9 cellular contexts compared by ENCODE assay signal in genomic region chr3:78728406-78729145, GRCh38.
DNase-seq lines count a peak whose midpoint lies in the region; ATAC-seq and TF ChIP-seq lines count a peak whose summit lies in the region.
"Had no signal": no experiment of that assay in that cellular context is flagged by ENCODE, and none has a peak within 500 bp of the region (broad histone marks: within the 10 kb centered on the region; RNA-seq: fewer than 3 reads in every experiment).

No MANE protein-coding gene starts in this region.

- no peak overlapping the region for H3K4me3 Mint-ChIP-seq in T-helper 2 cell treated with Interferon-gamma antibody and Interleukin-4, amounts not matched to agents 5 μg/mL and 100 μg/mL, for 36 hours
- H3K4me3 Mint-ChIP-seq: B cell had no signal

- H3K4me1 Mint-ChIP-seq in T-helper 2 cell treated with Interferon-gamma antibody and Interleukin-4, amounts not matched to agents 5 μg/mL and 100 μg/mL, for 36 hours (ENCODE audit: low read depth): no peaks in the 10 kb centered on the region
- H3K4me1 Mint-ChIP-seq: B cell had no signal

- H3K4me3 ChIP-seq in astrocyte of the cerebellum (ENCODE audit: low read depth, low read length): no peak overlapping the region

- H3K9me3 Mint-ChIP-seq in T-helper 2 cell treated with Interferon-gamma antibody and Interleukin-4, amounts not matched to agents 5 μg/mL and 100 μg/mL, for 36 hours: peaks cover 4% of the 10 kb centered on the region

- no peak overlapping the region for H3K27ac Mint-ChIP-seq in T-helper 2 cell treated with Interferon-gamma antibody and Interleukin-4, amounts not matched to agents 5 μg/mL and 100 μg/mL, for 36 hours
- H3K27ac Mint-ChIP-seq: B cell had no signal

- in situ Hi-C loops in astrocyte of the cerebellum (cut with HindIII; ENCODE audit: low sequenced_read_pairs): no loop called here

- intact Hi-C loops in Right ventricle myocardium inferior (cut with DNase I): no loop called here
- intact Hi-C loops in cardiac septum (cut with DNase I): no loop called here

- ATAC-seq in Right ventricle myocardium inferior: peak; percentile 84
- ATAC-seq in left lobe of liver: peak; percentile 44
- no peak for ATAC-seq in HG03280 (IDR thresholded peaks at IDR 0.05; ENCODE audit: unreplicated experiment)
- ATAC-seq in GM21576 (IDR thresholded peaks at IDR 0.05; ENCODE audit: unreplicated experiment): no peak

- no peak for TF ChIP-seq CTCF in astrocyte of the cerebellum (IDR thresholded peaks at IDR 0.05; ENCODE audit: low read depth, low read length, missing control alignments)

- H3K27me3 Mint-ChIP-seq in T-helper 2 cell treated with Interferon-gamma antibody and Interleukin-4, amounts not matched to agents 5 μg/mL and 100 μg/mL, for 36 hours (ENCODE audit: low read depth): no peaks in the 10 kb centered on the region
- H3K27me3 Mint-ChIP-seq: B cell had no signal

- H3K36me3 Mint-ChIP-seq in T-helper 2 cell treated with Interferon-gamma antibody and Interleukin-4, amounts not matched to agents 5 μg/mL and 100 μg/mL, for 36 hours (ENCODE audit: low read depth): no peaks in the 10 kb centered on the region

- DNase-seq in Right ventricle myocardium inferior (ENCODE audit: missing footprints) (peak; percentile 82), cardiac septum (ENCODE audit: low spot score) (no peak), astrocyte of the cerebellum (ENCODE audit: low read depth) (peak; percentile 41), left lobe of liver (ENCODE audit: low spot score) (peak; percentile 47), dermis blood vessel endothelial cell (no peak)
- DNase-seq in T-helper 2 cell treated with Interferon-gamma antibody and Interleukin-4, amounts not matched to agents 5 μg/mL and 100 μg/mL, for 36 hours (ENCODE audit: low spot score): no peak

Comparison
In these comparisons a context has a peak if more than half of its experiments do, and no peak if none do; other contexts are left out.
1. DNase-seq: peak in Right ventricle myocardium inferior (single experiment), astrocyte of the cerebellum (single experiment) and left lobe of liver (single experiment); none in cardiac septum (single experiment), T-helper 2 cell treated with Interferon-gamma antibody and Interleukin-4, amounts not matched to agents 5 μg/mL and 100 μg/mL, for 36 hours (single experiment) and dermis blood vessel endothelial cell (single experiment).
2. ATAC-seq: peak in Right ventricle myocardium inferior (single experiment) and left lobe of liver (single experiment); none in HG03280 (single experiment) and GM21576 (single experiment).